In the genomic region with DNA sequence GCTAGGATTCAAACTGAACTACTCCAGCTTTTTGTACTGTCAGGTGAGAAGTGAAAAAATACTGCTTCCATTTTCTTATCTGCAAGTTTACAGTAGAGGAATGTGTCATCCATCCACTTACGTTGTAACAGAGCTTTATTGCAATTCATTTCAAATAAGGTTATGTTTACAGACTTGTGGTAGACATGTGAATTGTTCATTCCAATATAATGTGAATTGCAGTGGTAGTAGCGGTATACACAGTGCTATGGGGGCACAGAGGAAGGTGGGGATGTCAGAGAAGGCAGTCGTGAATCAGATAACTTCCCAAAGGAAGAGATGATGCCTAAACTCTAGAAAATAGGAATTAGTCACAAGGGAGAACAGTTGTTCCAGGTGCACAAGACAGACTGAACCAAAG, we compare ENCODE assay signal across 17 cellular contexts. TPM values are rescaled to one million over a fixed set of nuclear protein-coding genes. Genes with fewer than 3 reads are reported as not detected.
DNase-seq lines count a peak whose midpoint lies in the region; ATAC-seq and TF ChIP-seq lines count a peak whose summit lies in the region.
"Had no signal": no experiment of that assay in that cellular context is flagged by ENCODE, and none has a peak within 500 bp of the region (broad histone marks: within the 10 kb centered on the region; RNA-seq: fewer than 3 reads in every experiment).

No MANE protein-coding gene starts in this region.

- ATAC-seq in activated naive CD8-positive, alpha-beta T cell treated with anti-CD3 and anti-CD28 coated beads, Interleukin-2, amount 50 U/mL, for 24 hours, result no peak
- no peak for ATAC-seq in stimulated activated effector memory CD8-positive, alpha-beta T cell treated with anti-CD3 and anti-CD28 coated beads, Interleukin-12 subunit alpha, Interleukin-12 subunit beta, amount 100 ng/mL, for 72 hours
- no peak for ATAC-seq in gastrocnemius medialis
- ATAC-seq: left ventricle myocardium superior; stimulated activated memory B cell treated with anti-CD40 and anti-IgM and Interleukin-4, amounts not matched to agents 10 μg/mL and 1 μg/mL and 100 μg/mL, for 72 hours had no signal

- WGBS in endodermal cell (ENCODE audit: insufficient coverage in 1 of 2, insufficient read length in 1 of 2), 2 experiments, result 93 to 95% methylated on average over 3 of the region's 3 CpGs

- H3K79me2 ChIP-seq in fibroblast of lung (ENCODE audit: control insufficient read depth, insufficient read depth, low read length), result no peaks in the 10 kb centered on the region

- H3K9me3 Mint-ChIP-seq in activated naive CD8-positive, alpha-beta T cell (ENCODE audit: low read depth), result no peaks in the 10 kb centered on the region
- no peaks in the 10 kb centered on the region for H3K9me3 Mint-ChIP-seq in activated naive CD8-positive, alpha-beta T cell treated with anti-CD3 and anti-CD28 coated beads, Interleukin-2, amount 50 U/mL, for 24 hours
- H3K9me3 Mint-ChIP-seq in stimulated activated effector memory CD8-positive, alpha-beta T cell treated with anti-CD3 and anti-CD28 coated beads, Interleukin-12 subunit alpha, Interleukin-12 subunit beta, amount 100 ng/mL, for 72 hours, result no peaks in the 10 kb centered on the region
- H3K9me3 Mint-ChIP-seq in endodermal cell, result no peaks in the 10 kb centered on the region
- H3K9me3 Mint-ChIP-seq: activated CD4-positive, alpha-beta memory T cell treated with anti-CD3 and anti-CD28 coated beads for 36 hours; stimulated activated memory B cell treated with anti-CD40 and anti-IgM and Interleukin-4, amounts not matched to agents 10 μg/mL and 1 μg/mL and 100 μg/mL, for 72 hours had no signal

- H3K27me3 ChIP-seq in fibroblast of lung (ENCODE audit: control insufficient read depth, insufficient read depth, low read length), result no peaks in the 10 kb centered on the region
- no peaks in the 10 kb centered on the region for H3K27me3 ChIP-seq in endodermal cell (ENCODE audit: control insufficient read depth, insufficient read depth, low read length, poor library complexity, severe bottlenecking)
- no peaks in the 10 kb centered on the region for H3K27me3 ChIP-seq in gastrocnemius medialis
- H3K27me3 ChIP-seq: tibial artery had no signal

- H3K27ac ChIP-seq in fibroblast of lung (ENCODE audit: insufficient read depth, low read length) (peak overlapping the region; percentile 63), endodermal cell (ENCODE audit: low read depth, low read length) (no peak overlapping the region), gastrocnemius medialis (no peak overlapping the region)
- H3K27ac ChIP-seq: tibial artery had no signal

- no peaks in the 10 kb centered on the region for H3K27me3 Mint-ChIP-seq in activated naive CD8-positive, alpha-beta T cell
- no peaks in the 10 kb centered on the region for H3K27me3 Mint-ChIP-seq in activated naive CD8-positive, alpha-beta T cell treated with anti-CD3 and anti-CD28 coated beads, Interleukin-2, amount 50 U/mL, for 24 hours
- H3K27me3 Mint-ChIP-seq in endodermal cell (ENCODE audit: insufficient read depth), result no peaks in the 10 kb centered on the region
- H3K27me3 Mint-ChIP-seq: activated CD4-positive, alpha-beta memory T cell treated with anti-CD3 and anti-CD28 coated beads for 36 hours; stimulated activated memory B cell treated with anti-CD40 and anti-IgM and Interleukin-4, amounts not matched to agents 10 μg/mL and 1 μg/mL and 100 μg/mL, for 72 hours had no signal

- H3K36me3 Mint-ChIP-seq in activated naive CD8-positive, alpha-beta T cell, result peaks cover 6% of the 10 kb centered on the region
- peaks cover 47% of the 10 kb centered on the region for H3K36me3 Mint-ChIP-seq in activated naive CD8-positive, alpha-beta T cell treated with anti-CD3 and anti-CD28 coated beads, Interleukin-2, amount 50 U/mL, for 24 hours (ENCODE audit: low read depth)
- peaks cover 100% of the 10 kb centered on the region for H3K36me3 Mint-ChIP-seq in stimulated activated effector memory CD8-positive, alpha-beta T cell treated with anti-CD3 and anti-CD28 coated beads, Interleukin-12 subunit alpha, Interleukin-12 subunit beta, amount 100 ng/mL, for 72 hours
- H3K36me3 Mint-ChIP-seq in endodermal cell (ENCODE audit: low read depth), result peaks cover 43% of the 10 kb centered on the region

- H3K4me3 Mint-ChIP-seq in activated naive CD8-positive, alpha-beta T cell, result no peak overlapping the region
- H3K4me3 Mint-ChIP-seq in activated naive CD8-positive, alpha-beta T cell treated with anti-CD3 and anti-CD28 coated beads, Interleukin-2, amount 50 U/mL, for 24 hours, result no peak overlapping the region
- no peak overlapping the region for H3K4me3 Mint-ChIP-seq in stimulated activated effector memory CD8-positive, alpha-beta T cell treated with anti-CD3 and anti-CD28 coated beads, Interleukin-12 subunit alpha, Interleukin-12 subunit beta, amount 100 ng/mL, for 72 hours
- H3K4me3 Mint-ChIP-seq in endodermal cell, result no peak overlapping the region
- H3K4me3 Mint-ChIP-seq: activated CD4-positive, alpha-beta memory T cell treated with anti-CD3 and anti-CD28 coated beads for 36 hours; stimulated activated memory B cell treated with anti-CD40 and anti-IgM and Interleukin-4, amounts not matched to agents 10 μg/mL and 1 μg/mL and 100 μg/mL, for 72 hours had no signal

- no peak overlapping the region for H3K4me2 ChIP-seq in fibroblast of lung (ENCODE audit: extremely low read depth, insufficient read depth, low read length)

- H3K4me3 ChIP-seq in fibroblast of lung (replicated peaks in 1 of 4; ENCODE audit: control extremely low read depth in 1 of 4, insufficient read depth in 1 of 4, low read depth in 3 of 4, low read length in 4 of 4), result no peak overlapping the region
- no peak overlapping the region for H3K4me3 ChIP-seq in endodermal cell (ENCODE audit: low read length)
- no peak overlapping the region for H3K4me3 ChIP-seq in gastrocnemius medialis
- H3K4me3 ChIP-seq: tibial artery had no signal

- in situ Hi-C loops in gastrocnemius medialis (cut with MboI; ENCODE audit: low sequenced_read_pairs in 4 of 4), result loop anchor here (10.0 to 25.0 kb wide), 3 partner anchors 530 to 592 kb away; a partner anchor contains a TSS

- H3K4me1 Mint-ChIP-seq in activated naive CD8-positive, alpha-beta T cell (ENCODE audit: low read depth), result peaks cover 5% of the 10 kb centered on the region
- H3K4me1 Mint-ChIP-seq in activated naive CD8-positive, alpha-beta T cell treated with anti-CD3 and anti-CD28 coated beads, Interleukin-2, amount 50 U/mL, for 24 hours, result peaks cover 9% of the 10 kb centered on the region
- peaks cover 6% of the 10 kb centered on the region for H3K4me1 Mint-ChIP-seq in stimulated activated effector memory CD8-positive, alpha-beta T cell treated with anti-CD3 and anti-CD28 coated beads, Interleukin-12 subunit alpha, Interleukin-12 subunit beta, amount 100 ng/mL, for 72 hours
- H3K4me1 Mint-ChIP-seq in endodermal cell, result no peaks in the 10 kb centered on the region

- intact Hi-C loops in gastrocnemius medialis (cut with DNase I; ENCODE audit: low total_unique reads), result no loop called here

- H2AFZ ChIP-seq in fibroblast of lung (ENCODE audit: low read length), result no peak overlapping the region

- H3K4me1 ChIP-seq in fibroblast of lung (ENCODE audit: control insufficient read depth, extremely low read depth, insufficient read depth, low read length), result peaks cover 25% of the 10 kb centered on the region
- no peaks in the 10 kb centered on the region for H3K4me1 ChIP-seq in endodermal cell (ENCODE audit: control insufficient read depth, insufficient read depth, low read length)
- H3K4me1 ChIP-seq in gastrocnemius medialis, result peaks cover 0 to 8% of the 10 kb centered on the region in 2 donors
- H3K4me1 ChIP-seq: tibial artery had no signal

- H4K20me1 ChIP-seq in fibroblast of lung (ENCODE audit: control insufficient read depth, extremely low read depth, insufficient read depth, low read length), result no peaks in the 10 kb centered on the region

- no peak for TF ChIP-seq POLR2A in gastrocnemius medialis (IDR thresholded peaks at IDR 0.05)

- peaks cover 4% of the 10 kb centered on the region for H3K36me3 ChIP-seq in fibroblast of lung (ENCODE audit: control insufficient read depth, insufficient read depth, low read length)
- H3K36me3 ChIP-seq in endodermal cell (ENCODE audit: control insufficient read depth, insufficient read depth, low read length), result peaks cover 79% of the 10 kb centered on the region
- peaks cover 2 to 62% of the 10 kb centered on the region in 2 donors for H3K36me3 ChIP-seq in gastrocnemius medialis

- H3K27ac Mint-ChIP-seq in activated naive CD8-positive, alpha-beta T cell, result peak overlapping the region; percentile 34
- no peak overlapping the region for H3K27ac Mint-ChIP-seq in activated naive CD8-positive, alpha-beta T cell treated with anti-CD3 and anti-CD28 coated beads, Interleukin-2, amount 50 U/mL, for 24 hours
- peak overlapping the region; percentile 27 for H3K27ac Mint-ChIP-seq in stimulated activated effector memory CD8-positive, alpha-beta T cell treated with anti-CD3 and anti-CD28 coated beads, Interleukin-12 subunit alpha, Interleukin-12 subunit beta, amount 100 ng/mL, for 72 hours
- H3K27ac Mint-ChIP-seq in endodermal cell, result no peak overlapping the region
- H3K27ac Mint-ChIP-seq: activated CD4-positive, alpha-beta memory T cell treated with anti-CD3 and anti-CD28 coated beads for 36 hours; stimulated activated memory B cell treated with anti-CD40 and anti-IgM and Interleukin-4, amounts not matched to agents 10 μg/mL and 1 μg/mL and 100 μg/mL, for 72 hours had no signal

- TF ChIP-seq CTCF in fibroblast of lung (conservative IDR thresholded peaks at IDR 0.05 in 1 of 2, IDR thresholded peaks at IDR 0.05 in 1 of 2; ENCODE audit: low read depth in 1 of 2, low read length in 2 of 2) (no peak), endodermal cell (conservative IDR thresholded peaks at IDR 0.05) (no peak), gastrocnemius medialis (IDR thresholded peaks at IDR 0.05 in 4 of 5, conservative IDR thresholded peaks at IDR 0.05 in 1 of 5) (no peak)

- no peaks in the 10 kb centered on the region for H3K9me3 ChIP-seq in fibroblast of lung (ENCODE audit: control insufficient read depth, insufficient read depth, low read depth, low read length)
- H3K9me3 ChIP-seq in endodermal cell (ENCODE audit: control insufficient read depth, low read length), result no peaks in the 10 kb centered on the region
- no peaks in the 10 kb centered on the region for H3K9me3 ChIP-seq in gastrocnemius medialis
- H3K9me3 ChIP-seq: tibial artery had no signal

- no peak for DNase-seq in activated naive CD8-positive, alpha-beta T cell treated with anti-CD3 and anti-CD28 coated beads, Interleukin-2, amount 50 U/mL, for 24 hours
- DNase-seq in SW480 (ENCODE audit: low spot score) (peak; percentile 21), fibroblast of lung (ENCODE audit: low read depth in 2 of 2) (peak; percentile 83 to 88), endodermal cell (no peak), gastrocnemius medialis (no peak), KG1 (lab: John Stamatoyannopoulos, UW) (no peak)
- no peak for DNase-seq in stimulated activated effector memory CD8-positive, alpha-beta T cell treated with anti-CD3 and anti-CD28 coated beads, Interleukin-12 subunit alpha, Interleukin-12 subunit beta, amount 100 ng/mL, for 72 hours (ENCODE audit: low spot score in 2 of 2)
- DNase-seq: activated CD4-positive, alpha-beta memory T cell treated with anti-CD3 and anti-CD28 coated beads for 36 hours; activated T-cell treated with anti-CD3 and anti-CD28 coated beads, Interleukin-2, amount 50 U/mL, for 1 hour; amniotic stem cell; left ventricle myocardium superior; NCI-H2029; stimulated activated CD4-positive, alpha-beta T cell treated with anti-CD3 and anti-CD28 coated beads, Interleukin-15, amount 100 ng/mL, for 24 hours; SW 1271; tibial artery had no signal

- H3K9ac ChIP-seq in fibroblast of lung (ENCODE audit: insufficient read depth, low read length) (no peak overlapping the region), endodermal cell (ENCODE audit: extremely low read depth, low read length, poor library complexity, severe bottlenecking) (no peak overlapping the region)

RNA-seq across cellular contexts. Expression of a gene that starts 42.5 kb away (rescaled TPM):
- total RNA-seq in fibroblast of lung (55.8 and 59.1 TPM in 2 replicates), endodermal cell (10 to 100 TPM; 54.6 to 88.1 TPM), gastrocnemius medialis (10 to 100 TPM; 10.2 to 20.5 (median 16.9) TPM)
- polyA plus RNA-seq in fibroblast of lung, result 30.6 and 37.0 TPM in 2 replicates
- 17.1 and 23.1 TPM in 2 replicates for polyA plus RNA-seq in fibroblast of lung (2012)
- 1.3 and 4.2 TPM in 2 replicates for polyA minus RNA-seq in fibroblast of lung (ENCODE audit: low replicate concordance)
- 64.3 TPM for polyA plus RNA-seq in endodermal cell (2013, experiment 1 of 2)
- polyA plus RNA-seq in endodermal cell (2013, experiment 2 of 2), result 59.1 TPM

RNA-seq across cellular contexts. Expression of a gene that starts 43.2 kb away (rescaled TPM):
- total RNA-seq in fibroblast of lung, result 16.7 and 18.2 TPM in 2 replicates
- 14.9 and 18.4 TPM in 2 replicates for polyA plus RNA-seq in fibroblast of lung
- polyA plus RNA-seq in fibroblast of lung (2012), result 6.9 and 7.3 TPM in 2 replicates
- polyA minus RNA-seq in fibroblast of lung (ENCODE audit: low replicate concordance), result 0.70 and 6.2 TPM in 2 replicates
- 10 to 100 TPM; 36.5 to 40.2 TPM for total RNA-seq in endodermal cell
- polyA plus RNA-seq in endodermal cell (2013, experiment 1 of 2), result 51.1 TPM
- 44.1 TPM for polyA plus RNA-seq in endodermal cell (2013, experiment 2 of 2)
- total RNA-seq in gastrocnemius medialis, result 10 to 100 TPM in 2 of 4 donors, 1 to 10 TPM in 2; 3.6 to 13.6 (median 8.9) TPM

Comparison
In these comparisons a context has a peak if more than half of its experiments do, and no peak if none do; other contexts are left out.
1. H3K27ac Mint-ChIP-seq: peak in activated naive CD8-positive, alpha-beta T cell (single experiment) and stimulated activated effector memory CD8-positive, alpha-beta T cell treated with anti-CD3 and anti-CD28 coated beads, Interleukin-12 subunit alpha, Interleukin-12 subunit beta, amount 100 ng/mL, for 72 hours (single experiment); none in activated naive CD8-positive, alpha-beta T cell treated with anti-CD3 and anti-CD28 coated beads, Interleukin-2, amount 50 U/mL, for 24 hours (single experiment) and endodermal cell (single experiment).
2. DNase-seq: peak in SW480 (single experiment) and fibroblast of lung (2 of 2); none in activated naive CD8-positive, alpha-beta T cell treated with anti-CD3 and anti-CD28 coated beads, Interleukin-2, amount 50 U/mL, for 24 hours (single experiment), stimulated activated effector memory CD8-positive, alpha-beta T cell treated with anti-CD3 and anti-CD28 coated beads, Interleukin-12 subunit alpha, Interleukin-12 subunit beta, amount 100 ng/mL, for 72 hours (0 of 2), endodermal cell (single experiment), gastrocnemius medialis (0 of 2) and KG1 (single experiment).